21 cellular contexts compared by ENCODE assay signal in genomic region chr11:128919192-128919591, GRCh38. TPM values are rescaled to one million over a fixed set of nuclear protein-coding genes. Genes with fewer than 3 reads are reported as not detected.
"Had no signal": no experiment of that assay in that cellular context is flagged by ENCODE, and none has a peak within 500 bp of the region (broad histone marks: within the 10 kb centered on the region; RNA-seq: fewer than 3 reads in every experiment).

No MANE protein-coding gene starts in this region.

- H3K27ac Mint-ChIP-seq: activated CD4-positive, alpha-beta memory T cell treated with anti-CD3 and anti-CD28 coated beads for 36 hours; nephron; progenitor cell of endocrine pancreas had no signal

- DNase-seq: activated CD4-positive, alpha-beta memory T cell treated with anti-CD3 and anti-CD28 coated beads for 36 hours; activated naive CD4-positive, alpha-beta T cell; activated T-cell treated with anti-CD3 and anti-CD28 coated beads, Interleukin-2, amount 50 U/mL, for 48 hours; hippocampal formation; mesendoderm; occipital lobe; stomach; SW 1271; testis; upper lobe of left lung had no signal

- H3K9me3 Mint-ChIP-seq: activated CD4-positive, alpha-beta memory T cell treated with anti-CD3 and anti-CD28 coated beads for 36 hours; nephron had no signal

- H3K4me3 Mint-ChIP-seq: activated CD4-positive, alpha-beta memory T cell treated with anti-CD3 and anti-CD28 coated beads for 36 hours; nephron had no signal

- FAIRE-seq: endometrium had no signal

- H3K27me3 ChIP-seq: SJSA1, testis, upper lobe of left lung had no signal

- H3K36me3 ChIP-seq: SJSA1, stomach, upper lobe of left lung had no signal

- H3K27ac ChIP-seq: SJSA1, skin epidermis, stomach, testis, upper lobe of left lung had no signal

- H3K4me3 ChIP-seq: SJSA1, skin epidermis, stomach, testis, upper lobe of left lung had no signal

- H3K9me3 ChIP-seq: SJSA1, stomach, testis, upper lobe of left lung had no signal

- ATAC-seq: activated CD4-positive, CD25-positive, alpha-beta regulatory T cell treated with anti-CD3 and anti-CD28 coated beads, Interleukin-2, amount 50 U/mL, for 24 hours; esophagus mucosa; right cardiac atrium had no signal

- H3K36me3 Mint-ChIP-seq: activated CD4-positive, alpha-beta memory T cell treated with anti-CD3 and anti-CD28 coated beads for 36 hours had no signal

- H3K4me1 ChIP-seq: SJSA1, stomach, testis, upper lobe of left lung had no signal

RNA-seq across cellular contexts. Expression of gene TP53AIP1, which starts 23.5 kb away (rescaled TPM):
- total RNA-seq: activated CD4-positive, alpha-beta memory T cell treated with anti-CD3 and anti-CD28 coated beads for 36 hours; glomerular endothelial cell; kidney epithelial cell; right cardiac atrium; SJSA1; stomach had no signal
- polyA plus RNA-seq: liver had no signal

RNA-seq across cellular contexts. Expression of gene KCNJ5, which starts 28.0 kb away (rescaled TPM):
- total RNA-seq: activated CD4-positive, alpha-beta memory T cell treated with anti-CD3 and anti-CD28 coated beads for 36 hours; SJSA1 had no signal

RNA-seq across cellular contexts. Expression of gene KCNJ1, which starts 52.1 kb away (rescaled TPM):
- total RNA-seq: activated CD4-positive, alpha-beta memory T cell treated with anti-CD3 and anti-CD28 coated beads for 36 hours; esophagus mucosa; glomerular endothelial cell; kidney epithelial cell; occipital lobe; progenitor cell of endocrine pancreas; SJSA1; stomach had no signal
